In the genomic region with DNA sequence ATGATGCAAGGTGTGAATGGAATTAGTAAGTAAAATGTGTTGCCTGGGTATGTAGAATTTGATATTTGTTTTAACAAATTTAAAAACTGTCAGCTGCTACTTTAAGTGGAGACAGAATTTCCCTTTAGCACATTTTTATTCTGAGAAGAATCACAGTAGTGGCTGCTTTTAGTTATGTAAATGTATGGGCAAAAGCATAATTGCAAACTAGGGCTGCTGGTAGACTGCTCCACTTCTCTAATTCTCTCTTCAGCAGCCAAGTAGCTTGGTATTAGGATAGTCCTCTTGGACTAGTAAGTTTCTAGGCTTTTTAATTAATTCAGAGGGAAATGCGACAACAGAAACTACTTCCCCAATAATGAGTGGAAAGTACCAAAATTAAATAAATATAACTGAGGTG, we compare ENCODE assay signal across 1 cellular context.
TF ChIP-seq lines count a peak whose summit lies in the region.

No MANE protein-coding gene starts in this region.

TF ChIP-seq in HCT116, 20 proteins besides CTCF, POLR2A, EP300 and RAD21 (continued from another document):
- TF ChIP-seq, protein P1, sequence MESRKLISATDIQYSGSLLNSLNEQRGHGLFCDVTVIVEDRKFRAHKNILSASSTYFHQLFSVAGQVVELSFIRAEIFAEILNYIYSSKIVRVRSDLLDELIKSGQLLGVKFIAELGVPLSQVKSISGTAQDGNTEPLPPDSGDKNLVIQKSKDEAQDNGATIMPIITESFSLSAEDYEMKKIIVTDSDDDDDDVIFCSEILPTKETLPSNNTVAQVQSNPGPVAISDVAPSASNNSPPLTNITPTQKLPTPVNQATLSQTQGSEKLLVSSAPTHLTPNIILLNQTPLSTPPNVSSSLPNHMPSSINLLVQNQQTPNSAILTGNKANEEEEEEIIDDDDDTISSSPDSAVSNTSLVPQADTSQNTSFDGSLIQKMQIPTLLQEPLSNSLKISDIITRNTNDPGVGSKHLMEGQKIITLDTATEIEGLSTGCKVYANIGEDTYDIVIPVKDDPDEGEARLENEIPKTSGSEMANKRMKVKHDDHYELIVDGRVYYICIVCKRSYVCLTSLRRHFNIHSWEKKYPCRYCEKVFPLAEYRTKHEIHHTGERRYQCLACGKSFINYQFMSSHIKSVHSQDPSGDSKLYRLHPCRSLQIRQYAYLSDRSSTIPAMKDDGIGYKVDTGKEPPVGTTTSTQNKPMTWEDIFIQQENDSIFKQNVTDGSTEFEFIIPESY (IDR thresholded peaks at IDR 0.05; ENCODE audit: extremely low read depth, insufficient replicate concordance, low read length) = no peak
